In the genomic region with DNA sequence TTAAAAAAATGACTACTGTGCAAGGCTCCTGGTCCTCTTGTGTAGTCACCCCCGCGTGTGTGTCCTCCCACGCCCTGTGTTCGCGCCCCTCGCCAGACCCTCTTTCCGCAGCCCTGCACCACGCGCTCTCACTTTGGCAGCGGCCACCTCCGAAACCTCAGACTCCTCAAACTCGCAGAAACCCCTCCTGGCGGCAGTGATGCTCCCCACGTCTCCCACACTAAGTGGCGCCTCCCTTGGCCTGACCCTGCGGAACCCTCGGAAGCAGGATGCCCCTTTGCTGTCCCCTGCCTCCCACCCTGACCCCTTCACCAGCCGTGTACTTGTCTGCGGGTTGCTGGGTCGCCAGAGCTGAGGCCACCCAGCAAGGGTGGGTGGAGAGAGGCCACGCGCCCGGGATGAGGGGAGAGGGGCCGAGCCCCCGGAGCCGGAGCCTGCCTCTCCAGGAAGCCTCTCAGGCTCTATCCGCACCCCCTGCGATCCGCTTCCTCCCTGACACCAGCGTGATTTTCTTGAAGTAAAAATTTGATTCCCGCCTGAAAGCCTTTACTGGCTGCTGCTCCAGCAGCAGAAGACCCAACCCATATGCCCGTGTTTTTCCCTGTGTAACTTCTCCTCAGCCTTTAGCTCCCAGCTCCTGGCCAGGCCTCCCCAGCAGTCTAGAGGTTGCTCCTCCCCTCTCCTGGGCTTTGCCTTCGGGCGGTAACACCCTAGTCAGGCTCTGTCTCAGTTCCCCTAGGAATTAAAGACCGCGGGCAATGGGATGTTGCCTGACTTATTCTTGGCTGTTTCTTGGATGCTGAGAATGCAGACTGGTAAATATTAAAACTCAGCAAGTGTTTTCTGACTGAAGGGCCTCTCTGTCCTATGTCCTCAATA, we compare ENCODE assay signal across 19 cellular contexts. TPM values are rescaled to one million over a fixed set of nuclear protein-coding genes. Genes with fewer than 3 reads are reported as not detected.
DNase-seq lines count a peak whose midpoint lies in the region; TF ChIP-seq lines count a peak whose summit lies in the region.
"Had no signal": no experiment of that assay in that cellular context is flagged by ENCODE, and none has a peak within 500 bp of the region (broad histone marks: within the 10 kb centered on the region; RNA-seq: fewer than 3 reads in every experiment).

No MANE protein-coding gene starts in this region.

- H3K9me3 Mint-ChIP-seq in neural crest cell: peaks cover 2% of the 10 kb centered on the region

- H3K36me3 ChIP-seq in SK-N-MC (ENCODE audit: insufficient read depth, low read length) (no peaks in the 10 kb centered on the region), suprapubic skin (peaks cover 10% of the 10 kb centered on the region)

- H3K27ac Mint-ChIP-seq in neural crest cell (ENCODE audit: unreplicated experiment): peak overlapping the region; percentile 14

- peak; percentile 69 for DNase-seq in D341Med (ENCODE audit: low spot score)
- peak; percentile 18 for DNase-seq in SK-N-MC (ENCODE audit: low read depth, low spot score)
- no peak for DNase-seq in neural crest cell (ENCODE audit: low read depth, low spot score)
- peak in 1 of 2 donors; percentile 65 for DNase-seq in suprapubic skin (ENCODE audit: low spot score in 2 of 2)
- no peak for DNase-seq in OCI-M2 (lab: John Stamatoyannopoulos, UW; ENCODE audit: unreplicated experiment)
- no peak for DNase-seq in NCI-H2081 (lab: John Stamatoyannopoulos, UW)
- DNase-seq in retina: no peak
- DNase-seq: DND-41, GM23248, IMR-90, NCI-H1105 treated with DMSO at 0.1 percent for 48 hours, NCI-H2029 treated with DMSO at 0.1 percent for 48 hours, NCI-H2171 treated with DMSO at 0.1 percent for 48 hours, NCI-H526, PC-3, RPMI8226, SHP77 treated with DMSO at 0.1 percent for 48 hours, SK-N-SH had no signal

- no peak overlapping the region for H3K9ac ChIP-seq in SK-N-MC (ENCODE audit: insufficient read length)
- H3K9ac ChIP-seq: GM23248, SK-N-SH had no signal

- TF ChIP-seq CTCF in neural crest cell (conservative IDR thresholded peaks at IDR 0.05) (no peak), suprapubic skin (IDR thresholded peaks at IDR 0.05) (no peak)

- no peaks in the 10 kb centered on the region for H3K27me3 ChIP-seq in suprapubic skin

- H3K9me3 ChIP-seq in SK-N-MC (ENCODE audit: low read depth, low read length) (no peaks in the 10 kb centered on the region), suprapubic skin (no peaks in the 10 kb centered on the region)
- H3K9me3 ChIP-seq: SK-N-SH had no signal

- H3K27me3 Mint-ChIP-seq in neural crest cell (ENCODE audit: low read depth): no peaks in the 10 kb centered on the region

- H3K4me3 Mint-ChIP-seq in neural crest cell: no peak overlapping the region
- H3K4me3 Mint-ChIP-seq: CD14-positive monocyte had no signal

- peaks cover 17% of the 10 kb centered on the region for H3K4me1 Mint-ChIP-seq in neural crest cell
- H3K4me1 Mint-ChIP-seq: CD14-positive monocyte had no signal

- H3K36me3 Mint-ChIP-seq in neural crest cell (ENCODE audit: low read depth): peaks cover 10% of the 10 kb centered on the region

- H3K27ac ChIP-seq in SK-N-MC (peak overlapping the region; percentile 64), suprapubic skin (peak overlapping the region; percentile 82)
- H3K27ac ChIP-seq: GM23248 had no signal

- TF ChIP-seq EP300 in suprapubic skin (IDR thresholded peaks at IDR 0.05): no peak

- WGBS in suprapubic skin: 68% methylated on average over 36 of the region's 36 CpGs

- TF ChIP-seq POLR2A in suprapubic skin (IDR thresholded peaks at IDR 0.05): no peak

- H3K4me3 ChIP-seq in SK-N-MC (peak overlapping the region; percentile 60), suprapubic skin (peak overlapping the region; percentile 27)
- H3K4me3 ChIP-seq: GM23248 had no signal

- H3K4me1 ChIP-seq in suprapubic skin: peaks cover 10% of the 10 kb centered on the region

RNA-seq across cellular contexts. Expression of gene MIPEP, which starts 55.2 kb away (rescaled TPM):
- total RNA-seq in neural crest cell (19.6 and 21.4 TPM in 2 replicates), suprapubic skin (10 to 100 TPM; 26.3 to 51.4 (median 37.6) TPM)

Comparison
In these comparisons a context has a peak if more than half of its experiments do, and no peak if none do; other contexts are left out.
1. DNase-seq: peak in D341Med (single experiment) and SK-N-MC (single experiment); none in neural crest cell (single experiment), OCI-M2 (single experiment), NCI-H2081 (0 of 2) and retina (single experiment).